In the genomic region with DNA sequence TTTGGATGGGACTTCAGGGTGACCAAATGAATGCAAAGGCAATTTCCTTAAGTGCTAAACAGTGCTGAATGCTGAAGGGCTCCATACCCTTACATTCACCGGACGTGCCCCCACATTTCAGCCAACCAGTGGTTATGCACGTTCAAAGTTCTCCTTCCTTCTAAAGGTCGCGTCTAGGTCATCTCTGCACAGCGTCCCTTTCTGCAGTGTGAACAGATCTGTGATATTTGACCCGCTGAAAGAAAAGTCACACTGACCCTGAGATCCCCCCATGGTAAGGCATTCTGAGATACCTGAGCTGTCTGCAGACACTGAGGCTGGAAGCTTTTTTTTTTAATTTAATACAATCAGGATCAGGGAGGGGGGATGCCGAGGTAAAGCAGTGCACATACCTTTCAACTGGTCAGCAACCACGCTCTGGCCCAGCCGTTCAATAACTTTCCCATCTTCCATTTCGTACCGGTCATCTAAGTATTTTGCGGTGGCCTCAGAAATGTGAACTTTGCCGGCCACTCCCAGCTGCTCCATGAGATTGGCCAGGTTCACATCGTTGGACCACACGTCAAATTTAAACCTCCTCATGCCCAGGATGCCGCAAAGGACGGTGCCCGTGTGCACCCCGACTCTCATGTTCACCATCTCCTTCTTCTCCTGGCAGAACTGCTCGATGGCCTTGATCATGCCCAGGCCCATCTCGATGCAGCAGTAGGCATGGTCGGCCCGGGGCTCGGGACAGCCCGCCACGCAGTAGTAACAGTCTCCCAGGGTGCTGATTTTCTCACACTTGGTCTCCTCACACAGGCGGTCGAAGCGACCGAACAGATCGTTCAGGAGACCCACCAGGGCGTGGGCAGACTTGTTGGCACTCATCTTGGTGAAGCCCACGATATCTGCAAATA, we compare ENCODE assay signal across 8 cellular contexts. TPM values are rescaled to one million over a fixed set of nuclear protein-coding genes. Genes with fewer than 3 reads are reported as not detected.
DNase-seq lines count a peak whose midpoint lies in the region; ATAC-seq and TF ChIP-seq lines count a peak whose summit lies in the region.

No MANE protein-coding gene starts in this region.

- H3K4me1 Mint-ChIP-seq in progenitor cell of endocrine pancreas (ENCODE audit: low read depth), result peaks cover 15% of the 10 kb centered on the region

- peaks cover 42% of the 10 kb centered on the region for H3K4me1 ChIP-seq in GM23248 (ENCODE audit: insufficient read depth)
- H3K4me1 ChIP-seq in PC-3 (ENCODE audit: insufficient read depth, low read length), result peaks cover 37% of the 10 kb centered on the region

- H3K36me3 ChIP-seq in GM23248 (ENCODE audit: low read depth), result no peaks in the 10 kb centered on the region
- no peaks in the 10 kb centered on the region for H3K36me3 ChIP-seq in PC-3 (ENCODE audit: low read depth, low read length)

- POLR2A ChIA-PET in PC-3 (lab: Charles Lee; ENCODE audit: unreplicated experiment), result no interaction called here

- TF ChIP-seq CTCF in PC-3 (conservative IDR thresholded peaks at IDR 0.05; ENCODE audit: low read depth, low read length) (no peak), fibroblast of pulmonary artery (IDR thresholded peaks at IDR 0.05; ENCODE audit: low read length, missing control alignments) (no peak), progenitor cell of endocrine pancreas (IDR thresholded peaks at IDR 0.05; ENCODE audit: unreplicated experiment) (no peak)

- peak overlapping the region; percentile 68 for H3K4me3 Mint-ChIP-seq in progenitor cell of endocrine pancreas (ENCODE audit: low read depth)

- CTCF ChIA-PET in PC-3 (lab: Charles Lee), result no interaction called here

- H4K20me1 ChIP-seq in GM23248 (ENCODE audit: insufficient read depth) (no peaks in the 10 kb centered on the region), PC-3 (ENCODE audit: low read length) (no peaks in the 10 kb centered on the region)

- no peak overlapping the region for H2AFZ ChIP-seq in GM23248
- H2AFZ ChIP-seq in PC-3 (ENCODE audit: low read length), result no peak overlapping the region

- no peaks in the 10 kb centered on the region for H3K9me3 Mint-ChIP-seq in progenitor cell of endocrine pancreas (ENCODE audit: low read depth)

- H3K27me3 ChIP-seq in GM23248 (replicated peaks; ENCODE audit: insufficient read depth) (no peaks in the 10 kb centered on the region), PC-3 (ENCODE audit: low read length) (no peaks in the 10 kb centered on the region)

- H3F3A ChIP-seq in GM23248 (ENCODE audit: insufficient read depth) (0 out of 2 replicates have a peak, but pooled peaks cover 7% of the 10 kb centered on the region), PC-3 (ENCODE audit: low read length, unreplicated experiment) (no peaks in the 10 kb centered on the region)

- in situ Hi-C loops in GM23248 (cut with MboI), result loop anchor here (10.0 kb wide), 1 partner anchor 61 kb away; no protein-coding TSS in a partner anchor

- H3K27ac Mint-ChIP-seq in progenitor cell of endocrine pancreas, result no peak overlapping the region

- H3K27ac ChIP-seq in GM23248, result no peak overlapping the region
- no peak overlapping the region for H3K27ac ChIP-seq in PC-3 (ENCODE audit: low read length)

- ATAC-seq in PC-3, result no peak
- no peak for ATAC-seq in HG02642 (IDR thresholded peaks at IDR 0.05; ENCODE audit: poor library complexity, unreplicated experiment)

- WGBS in GM23248 (ENCODE audit: low coverage in 1 of 2, low lambda C conversion rate in 2 of 2, missing lambda C conversion rate in 2 of 2), 2 experiments, result 47 to 49% methylated on average over 33 to 34 of the region's 34 CpGs

- H3K9ac ChIP-seq in GM23248, result peak overlapping the region; percentile 76
- H3K9ac ChIP-seq in PC-3 (ENCODE audit: low read length), result no peak overlapping the region

- peaks cover 45% of the 10 kb centered on the region for H3K27me3 Mint-ChIP-seq in progenitor cell of endocrine pancreas

- H3K9me2 ChIP-seq in GM23248 (ENCODE audit: insufficient read depth), result no peaks in the 10 kb centered on the region
- H3K9me2 ChIP-seq in PC-3 (replicated peaks; ENCODE audit: low read length), result no peaks in the 10 kb centered on the region

- peak; percentile 32 for DNase-seq in GM23248
- no peak for DNase-seq in PC-3
- DNase-seq in fibroblast of pulmonary artery (ENCODE audit: low read depth), result no peak
- no peak for DNase-seq in progenitor cell of endocrine pancreas (ENCODE audit: low spot score, unreplicated experiment)
- no peak for DNase-seq in NCI-H2227 (lab: John Stamatoyannopoulos, UW; ENCODE audit: unreplicated experiment)
- no peak for DNase-seq in NCI-H1417 (lab: John Stamatoyannopoulos, UW)
- DNase-seq in AG20443 (ENCODE audit: low spot score), result no peak

- H3K9me3 ChIP-seq in GM23248 (ENCODE audit: low read depth) (no peaks in the 10 kb centered on the region), PC-3 (ENCODE audit: low read length) (no peaks in the 10 kb centered on the region)

- H3K36me3 Mint-ChIP-seq in progenitor cell of endocrine pancreas (ENCODE audit: insufficient read depth), result peaks cover 6% of the 10 kb centered on the region

- H3K4me3 ChIP-seq in GM23248 (peak overlapping the region; percentile 71), PC-3 (ENCODE audit: low read length) (peak overlapping the region; percentile 64; the same call in 1 of the 2 replicates), fibroblast of pulmonary artery (replicated peaks; ENCODE audit: low read depth, low read length) (peak overlapping the region; percentile 53)

- H3K4me2 ChIP-seq in GM23248 (ENCODE audit: unreplicated experiment) (peak overlapping the region; percentile 91), PC-3 (ENCODE audit: low read length) (peak overlapping the region; percentile 87)

- BruUV-seq in PC-3 (replicated peaks; lab: Mats Ljungman, UMichigan), result no TSS peak

- H3K79me2 ChIP-seq in GM23248 (ENCODE audit: insufficient read depth) (peaks cover 65% of the 10 kb centered on the region), PC-3 (ENCODE audit: low read length) (peaks cover 35% of the 10 kb centered on the region)

- intact Hi-C loops in PC-3 (cut with micrococcal nuclease), result loop anchor here (10.0 kb wide), 1 partner anchor 129 kb away; no protein-coding TSS in a partner anchor

RNA-seq across cellular contexts. Expression of a gene that starts 2.6 kb away (rescaled TPM):
- 21.9 and 32.5 TPM in 2 replicates for total RNA-seq in GM23248 (2014; rRNA removed; shearing (Covaris generic))
- polyA plus RNA-seq in GM23248 (2016; fragmentation: Nextera tagmentation; extraction: Ambion mirVana), result 1.9 and 2.1 TPM in 2 replicates
- total RNA-seq in PC-3 (2014; rRNA removed) (6.2 and 9.9 TPM in 2 replicates), progenitor cell of endocrine pancreas (4.9 and 6.9 TPM in 2 replicates)
